Comparison of ENCODE assay signal across 9 cellular contexts in genomic region chr21:32612999-32613337, GRCh38. TPM values are rescaled to one million over a fixed set of nuclear protein-coding genes. Genes with fewer than 3 reads are reported as not detected.
DNase-seq lines count a peak whose midpoint lies in the region; ATAC-seq and TF ChIP-seq lines count a peak whose summit lies in the region.
"Had no signal": no experiment of that assay in that cellular context is flagged by ENCODE, and none has a peak within 500 bp of the region (broad histone marks: within the 10 kb centered on the region; RNA-seq: fewer than 3 reads in every experiment).

No MANE protein-coding gene starts in this region.

- H3K9me2 ChIP-seq in OCI-LY7 (ENCODE audit: insufficient read depth, low read length), result no peaks in the 10 kb centered on the region

- TF ChIP-seq CTCF in Caco-2 (IDR thresholded peaks at IDR 0.05; ENCODE audit: insufficient read depth in 1 of 2, low read depth in 1 of 2, low read length in 1 of 2, severe bottlenecking in 1 of 2, unreplicated experiment in 1 of 2) (no peak), OCI-LY7 (conservative IDR thresholded peaks at IDR 0.05; ENCODE audit: low read length) (no peak), epithelial cell of proximal tubule (conservative IDR thresholded peaks at IDR 0.05; ENCODE audit: low read depth, low read length) (no peak), neutrophil (IDR thresholded peaks at IDR 0.05) (no peak)

- no peaks in the 10 kb centered on the region for H3K9me3 Mint-ChIP-seq in Caco-2 (ENCODE audit: unreplicated experiment)

- CTCF ChIA-PET in Caco-2 (lab: Charles Lee) (interaction anchor here (2.8 kb wide), 1 partner anchor 11 kb away, joined by 18 read pairs; no protein-coding TSS in a partner anchor), OCI-LY7 (lab: Charles Lee; ENCODE audit: unreplicated experiment) (no interaction called here)

- H3K79me2 ChIP-seq in OCI-LY7 (ENCODE audit: insufficient read depth, low read depth, low read length), result peaks cover 19% of the 10 kb centered on the region

- H3K27ac ChIP-seq in OCI-LY7 (ENCODE audit: low read depth, low read length, poor library complexity, severe bottlenecking) (peak overlapping the region; percentile 80), neutrophil (peak overlapping the region; percentile 88)

- peak overlapping the region; percentile 99 for H2AFZ ChIP-seq in OCI-LY7 (ENCODE audit: low read length)

- peaks cover 12% of the 10 kb centered on the region for H3K36me3 Mint-ChIP-seq in Caco-2 (ENCODE audit: insufficient read depth, unreplicated experiment)

- ATAC-seq in HG03039 (IDR thresholded peaks at IDR 0.05; ENCODE audit: unreplicated experiment), result no peak
- no peak for ATAC-seq in HG03469 (IDR thresholded peaks at IDR 0.05; ENCODE audit: unreplicated experiment)

- POLR2A ChIA-PET in Caco-2 (lab: Charles Lee) (no interaction called here), OCI-LY7 (lab: Charles Lee) (interaction anchor here (0.5 to 1.1 kb wide), 4 partner anchors 13 to 1713 kb away, joined by 3 to 4 read pairs (median 3); no protein-coding TSS in a partner anchor)

- no peaks in the 10 kb centered on the region for H3K27me3 ChIP-seq in Caco-2 (replicated peaks; ENCODE audit: control insufficient read depth, insufficient read depth, low read length)
- H3K27me3 ChIP-seq in neutrophil, result peaks cover 31% of the 10 kb centered on the region

- H3K36me3 ChIP-seq in Caco-2 (ENCODE audit: control insufficient read depth, insufficient read depth, low read length) (no peaks in the 10 kb centered on the region), OCI-LY7 (ENCODE audit: insufficient read depth, low read length) (peaks cover 19% of the 10 kb centered on the region), neutrophil (no peaks in the 10 kb centered on the region)

- H3K4me1 Mint-ChIP-seq in Caco-2 (ENCODE audit: low read depth, unreplicated experiment), result no peaks in the 10 kb centered on the region

- peak overlapping the region; percentile 96 for H3K4me2 ChIP-seq in OCI-LY7 (ENCODE audit: low read length)

- peak overlapping the region; percentile 93 for H3K4me3 ChIP-seq in Caco-2 (ENCODE audit: low read depth, low read length)
- peak overlapping the region; percentile 88 for H3K4me3 ChIP-seq in OCI-LY7 (ENCODE audit: low read depth, low read length, poor library complexity, severe bottlenecking)
- peak overlapping the region; percentile 99 for H3K4me3 ChIP-seq in epithelial cell of proximal tubule (ENCODE audit: low read depth, low read length)
- H3K4me3 ChIP-seq in neutrophil (ENCODE audit: low read depth in 1 of 2, low read length in 1 of 2), result peak overlapping the region; percentile 77 to 79

- H3K27me3 Mint-ChIP-seq in Caco-2 (ENCODE audit: insufficient read depth, unreplicated experiment), result peaks cover 3% of the 10 kb centered on the region

- intact Hi-C loops in Caco-2 (cut with micrococcal nuclease; ENCODE audit: unreplicated experiment), result no loop called here
- intact Hi-C loops in OCI-LY7 (cut with micrococcal nuclease; ENCODE audit: unreplicated experiment), result loop anchor here (1.0 to 5.0 kb wide), 4 partner anchors 159 to 929 kb away; partner anchors contain the start of genes GART, MIS18A, SCAF4 and SON

- DNase-seq in Caco-2, result no peak
- DNase-seq in OCI-LY7 (ENCODE audit: low spot score), result no peak
- no peak for DNase-seq in epithelial cell of proximal tubule (ENCODE audit: low read depth)
- no peak for DNase-seq in effector CD4-positive, alpha-beta T cell
- DNase-seq in occipital lobe (lab: John Stamatoyannopoulos, UW), result no peak

- H3K4me1 ChIP-seq in Caco-2 (0 out of 2 replicates have a peak, but pooled peaks cover 6% of the 10 kb centered on the region), OCI-LY7 (ENCODE audit: insufficient read depth, low read length, poor library complexity, severe bottlenecking) (peaks cover 10% of the 10 kb centered on the region), neutrophil (ENCODE audit: control insufficient read depth in 1 of 2, insufficient read depth in 1 of 2, low read depth in 1 of 2, low read length in 1 of 2) (peaks cover 12 to 17% of the 10 kb centered on the region in 2 experiments)

- peak overlapping the region; percentile 79 for H3K4me3 Mint-ChIP-seq in Caco-2 (ENCODE audit: unreplicated experiment)

- H4K20me1 ChIP-seq in OCI-LY7 (ENCODE audit: insufficient read depth, low read length), result no peaks in the 10 kb centered on the region

- H3K9me3 ChIP-seq in Caco-2 (no peaks in the 10 kb centered on the region), OCI-LY7 (ENCODE audit: low read length) (no peaks in the 10 kb centered on the region), neutrophil (no peaks in the 10 kb centered on the region)

- peak overlapping the region; percentile 98 for H3K27ac Mint-ChIP-seq in Caco-2 (ENCODE audit: unreplicated experiment)

- BruUV-seq in Caco-2 (replicated peaks; lab: Mats Ljungman, UMichigan) (TSS peak; percentile 84), OCI-LY7 (replicated peaks; lab: Mats Ljungman, UMichigan) (TSS peak; percentile 87)

RNA-seq across cellular contexts. Expression of gene CFAP298, which starts 0.8 kb away (rescaled TPM):
- total RNA-seq in Caco-2 (2022) (54.5 and 61.2 TPM in 2 replicates), OCI-LY7 (2022) (49.4 and 64.2 TPM in 2 replicates), epithelial cell of proximal tubule (61.3 and 70.5 TPM in 2 replicates), occipital lobe (18.1 TPM)
- 43.6 and 56.0 TPM in 2 replicates for total RNA-seq in OCI-LY7 (2014; rRNA removed; shearing (Covaris generic))

RNA-seq across cellular contexts. Expression of gene TCP10L, which starts 27.6 kb away (rescaled TPM):
- total RNA-seq in Caco-2 (2022), result 0.19 TPM in 1 of 2 replicates, not detected in the other
- total RNA-seq in OCI-LY7 (2014; rRNA removed; shearing (Covaris generic)), result 2.0 and 3.9 TPM in 2 replicates
- total RNA-seq in OCI-LY7 (2022), result 0.63 and 1.2 TPM in 2 replicates
- total RNA-seq in epithelial cell of proximal tubule, result under 0.01 and 0.06 TPM in 2 replicates
- 1.9 TPM for total RNA-seq in occipital lobe
- total RNA-seq: esophagus mucosa had no signal
